12 cellular contexts compared by ENCODE assay signal in genomic region chr4:36303430-36304137, GRCh38. TPM values are rescaled to one million over a fixed set of nuclear protein-coding genes. Genes with fewer than 3 reads are reported as not detected.
DNase-seq lines count a peak whose midpoint lies in the region; ATAC-seq, FAIRE-seq and TF ChIP-seq lines count a peak whose summit lies in the region.
"Had no signal": no experiment of that assay in that cellular context is flagged by ENCODE, and none has a peak within 500 bp of the region (broad histone marks: within the 10 kb centered on the region; RNA-seq: fewer than 3 reads in every experiment).

No MANE protein-coding gene starts in this region.

- no peaks in the 10 kb centered on the region for H3K36me3 ChIP-seq in OCI-LY3 (replicated peaks; ENCODE audit: low read depth, low read length)
- no peaks in the 10 kb centered on the region for H3K36me3 ChIP-seq in upper lobe of right lung

- WGBS in right cardiac atrium: 79% methylated on average over 3 of the region's 3 CpGs

- no peaks in the 10 kb centered on the region for H4K20me1 ChIP-seq in OCI-LY3 (ENCODE audit: insufficient read depth, low read length)

- peak; percentile 31 for ATAC-seq in Right ventricle myocardium inferior
- ATAC-seq in right cardiac atrium: no peak
- peak; percentile 78 for ATAC-seq in HG02970 (IDR thresholded peaks at IDR 0.05; ENCODE audit: low FRiP score, unreplicated experiment)
- ATAC-seq in upper lobe of right lung: peak; percentile 74

- H3K79me2 ChIP-seq in OCI-LY3 (ENCODE audit: low read length): no peaks in the 10 kb centered on the region

- no peak overlapping the region for H3K4me3 ChIP-seq in right cardiac atrium (ENCODE audit: low read length)
- no peak overlapping the region for H3K4me3 ChIP-seq in OCI-LY3 (ENCODE audit: low read length)
- no peak overlapping the region for H3K4me3 ChIP-seq in upper lobe of right lung
- H3K4me3 ChIP-seq in foreskin fibroblast (ENCODE audit: low read depth in 1 of 2, low read length in 2 of 2): no peak overlapping the region

- no peak for TF ChIP-seq CTCF in OCI-LY3 (IDR thresholded peaks at IDR 0.05; ENCODE audit: low read depth, low read length)
- TF ChIP-seq CTCF in upper lobe of right lung (IDR thresholded peaks at IDR 0.05): no peak
- TF ChIP-seq CTCF in foreskin fibroblast (IDR thresholded peaks at IDR 0.05; ENCODE audit: low read depth, low read length): no peak

- H3K27ac ChIP-seq in right cardiac atrium (ENCODE audit: low read length) (no peak overlapping the region), OCI-LY3 (ENCODE audit: low read length) (peak overlapping the region; percentile 46), upper lobe of right lung (no peak overlapping the region)

- H3K4me2 ChIP-seq in OCI-LY3 (ENCODE audit: low read length): peak overlapping the region; percentile 27

- FAIRE-seq in RCC 7860 (lab: Jason Lieb, UNC): no peak

- H3K27me3 ChIP-seq in right cardiac atrium (ENCODE audit: control insufficient read depth, insufficient read depth): no peaks in the 10 kb centered on the region
- H3K27me3 ChIP-seq in OCI-LY3 (ENCODE audit: low read depth, low read length): no peaks in the 10 kb centered on the region
- H3K27me3 ChIP-seq in upper lobe of right lung: no peaks in the 10 kb centered on the region

- intact Hi-C loops in Right ventricle myocardium inferior (cut with DNase I) (no loop called here), right cardiac atrium (cut with DNase I) (no loop called here), upper lobe of right lung (cut with DNase I) (no loop called here)

- no peak overlapping the region for H2AFZ ChIP-seq in OCI-LY3 (ENCODE audit: low read depth, low read length)

- no peak overlapping the region for H3K9ac ChIP-seq in OCI-LY3 (ENCODE audit: low read length)

- H3K9me3 ChIP-seq in right cardiac atrium (ENCODE audit: control insufficient read depth, low read length): no peaks in the 10 kb centered on the region
- H3K9me3 ChIP-seq in OCI-LY3 (ENCODE audit: insufficient read depth, low read length): no peaks in the 10 kb centered on the region
- H3K9me3 ChIP-seq in upper lobe of right lung: no peaks in the 10 kb centered on the region

- DNase-seq in Right ventricle myocardium inferior (ENCODE audit: missing footprints) (no peak), right cardiac atrium (no peak), upper lobe of right lung (no peak), GM03348 (ENCODE audit: low spot score) (no peak), foreskin fibroblast (no peak), RCC 7860 (ENCODE audit: low spot score) (no peak)
- DNase-seq: activated CD8-positive, alpha-beta memory T cell treated with anti-CD3 and anti-CD28 coated beads, Interleukin-2, amount 50 U/mL, for 4 hours; Karpas-422; kidney; SHP77 treated with DMSO at 0.1 percent for 48 hours had no signal

- H3K4me1 ChIP-seq in right cardiac atrium (ENCODE audit: control insufficient read depth, insufficient read depth, low read length): no peaks in the 10 kb centered on the region
- peaks cover 20% of the 10 kb centered on the region for H3K4me1 ChIP-seq in OCI-LY3 (ENCODE audit: low read length)
- H3K4me1 ChIP-seq in upper lobe of right lung: no peaks in the 10 kb centered on the region

RNA-seq across cellular contexts. Expression of gene DTHD1, which starts 22.2 kb away (rescaled TPM):
- total RNA-seq in Right ventricle myocardium inferior: not detected
- total RNA-seq in right cardiac atrium: under 1 TPM in 2 of 4 donors, not detected in 2; 0.09 to 0.39 TPM
- polyA plus RNA-seq in right cardiac atrium: 0.02 TPM
- total RNA-seq in upper lobe of right lung: 0.55 TPM

RNA-seq across cellular contexts. Expression of gene ARAP2, which starts 59.3 kb away (rescaled TPM):
- 2.8 TPM for total RNA-seq in Right ventricle myocardium inferior
- total RNA-seq in right cardiac atrium: 1 to 10 TPM; 3.1 to 9.4 (median 4.7) TPM
- polyA plus RNA-seq in right cardiac atrium: 0.72 TPM
- 57.2 TPM for total RNA-seq in upper lobe of right lung

Comparison
In these comparisons a context has a peak if more than half of its experiments do, and no peak if none do; other contexts are left out.
1. ATAC-seq: peak in Right ventricle myocardium inferior (single experiment), HG02970 (single experiment) and upper lobe of right lung (single experiment); none in right cardiac atrium (0 of 2).